In the genomic region with DNA sequence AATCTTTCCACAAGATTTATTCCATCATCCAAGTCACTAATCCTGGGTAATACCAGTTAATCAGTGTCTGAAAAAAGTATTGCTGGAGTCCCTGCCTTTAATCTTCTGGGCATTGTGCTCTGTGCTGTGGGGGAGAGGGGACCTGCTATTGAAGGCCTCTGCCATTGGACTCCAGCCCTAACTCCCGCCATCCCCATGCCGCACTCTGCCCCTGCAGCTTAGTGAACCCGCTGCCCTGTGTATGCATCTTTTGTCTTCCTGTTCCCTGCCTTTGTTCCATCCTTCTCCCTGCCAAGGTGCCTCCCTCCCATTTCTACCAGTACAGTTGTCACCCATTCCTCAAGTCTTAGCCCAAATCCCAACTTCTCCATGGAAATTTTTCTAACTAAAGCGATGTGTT, we compare ENCODE assay signal across 28 cellular contexts.
"Had no signal": no experiment of that assay in that cellular context is flagged by ENCODE, and none has a peak within 500 bp of the region (broad histone marks: within the 10 kb centered on the region; RNA-seq: fewer than 3 reads in every experiment).

No MANE protein-coding gene starts in this region.

- H3K27ac ChIP-seq: esophagus muscularis mucosa, pancreas, psoas muscle, tibial nerve, vagina, VCaP had no signal

- H3K9me3 Mint-ChIP-seq: activated T-cell treated with anti-CD3 and anti-CD28 coated beads, Interleukin-2, amount 50 U/mL, for 4 hours; activated T-helper 2 cell treated with anti-CD3 and anti-CD28 coated beads, Interferon-gamma antibody, Interleukin-2, Interleukin-4, amounts not matched to agents 10 μg/mL and 5 μg/mL and 100 μg/mL, durations not matched to agents 14 hours and 24 hours and 36 hours; central memory CD8-positive, alpha-beta T cell; dendritic cell treated with granulocyte-macrophage colony-stimulating factor and Interleukin-4, amounts not matched to agents 40 ng/mL and 50 ng/mL, for 4 days; nephron progenitor cell; T-helper 1 cell treated with Interleukin-12 subunit alpha and Interleukin-12 subunit beta and Interleukin-4 antibody, amounts not matched to agents 30 μg/mL and 1 μg/mL, for 36 hours had no signal

- H3K27ac Mint-ChIP-seq: activated naive CD8-positive, alpha-beta T cell; activated T-helper 2 cell treated with anti-CD3 and anti-CD28 coated beads, Interferon-gamma antibody, Interleukin-2, Interleukin-4, amounts not matched to agents 10 μg/mL and 5 μg/mL and 100 μg/mL, durations not matched to agents 14 hours and 24 hours and 36 hours; dendritic cell treated with granulocyte-macrophage colony-stimulating factor and Interleukin-4, amounts not matched to agents 40 ng/mL and 50 ng/mL, for 4 days; nephron progenitor cell; T-helper 1 cell treated with Interleukin-12 subunit alpha and Interleukin-12 subunit beta and Interleukin-4 antibody, amounts not matched to agents 30 μg/mL and 1 μg/mL, for 36 hours had no signal

- H3K9me3 ChIP-seq: esophagus muscularis mucosa, heart right ventricle, pancreas, psoas muscle, right atrium auricular region, tibial nerve, vagina had no signal

- H3K27me3 Mint-ChIP-seq: activated naive CD8-positive, alpha-beta T cell; central memory CD8-positive, alpha-beta T cell; dendritic cell treated with granulocyte-macrophage colony-stimulating factor and Interleukin-4, amounts not matched to agents 40 ng/mL and 50 ng/mL, for 4 days had no signal

- DNase-seq: activated CD4-positive, alpha-beta T cell treated with anti-CD3 and anti-CD28 coated beads for 48 hours; activated CD4-positive, alpha-beta T cell treated with anti-CD3 and anti-CD28 coated beads, Interleukin-2, amount 50 U/mL, for 48 hours; activated CD8-positive, alpha-beta memory T cell treated with anti-CD3 and anti-CD28 coated beads, Interleukin-2, amount 50 U/mL, for 4 hours; activated naive CD4-positive, alpha-beta T cell treated with Interleukin-2 at 50 U/mL for 16 hours; activated T-cell treated with anti-CD3 and anti-CD28 coated beads, Interleukin-2, amount 50 U/mL, for 4 hours; anterior cingulate cortex; foreskin melanocyte; heart right ventricle; islet precursor cell; left ventricle myocardium superior; nephron progenitor cell; pancreas; psoas muscle; stimulated activated CD4-positive, alpha-beta T cell treated with anti-CD3 and anti-CD28 coated beads, Interleukin-15, amount 100 ng/mL, for 24 hours; stimulated activated CD4-positive, alpha-beta T cell treated with anti-CD3 and anti-CD28 coated beads, Interleukin-2, amount 100 ng/mL, for 24 hours; stimulated activated naive CD4-positive, alpha-beta T cell treated with Interleukin-2 at 50 U/mL for 16 hours; T-helper 9 cell had no signal

- H3K27me3 ChIP-seq: esophagus muscularis mucosa, heart right ventricle, pancreas, right atrium auricular region, tibial nerve, vagina had no signal

- H3K4me3 Mint-ChIP-seq: activated naive CD8-positive, alpha-beta T cell; central memory CD8-positive, alpha-beta T cell; dendritic cell treated with granulocyte-macrophage colony-stimulating factor and Interleukin-4, amounts not matched to agents 40 ng/mL and 50 ng/mL, for 4 days; nephron progenitor cell; T-helper 1 cell treated with Interleukin-12 subunit alpha and Interleukin-12 subunit beta and Interleukin-4 antibody, amounts not matched to agents 30 μg/mL and 1 μg/mL, for 36 hours had no signal

- H3K36me3 ChIP-seq: pancreas, vagina had no signal

- ATAC-seq: activated CD4-positive, CD25-positive, alpha-beta regulatory T cell treated with anti-CD3 and anti-CD28 coated beads, Interleukin-2, amount 50 U/mL, for 24 hours; activated T-cell treated with anti-CD3 and anti-CD28 coated beads, Interleukin-2, amount 50 U/mL, for 4 hours; heart right ventricle; left ventricle myocardium superior; pancreas; psoas muscle had no signal

- H3K4me3 ChIP-seq: esophagus muscularis mucosa, heart right ventricle, pancreas, psoas muscle, right atrium auricular region, tibial nerve, vagina had no signal
